9 cellular contexts compared by ENCODE assay signal in the genomic region with DNA sequence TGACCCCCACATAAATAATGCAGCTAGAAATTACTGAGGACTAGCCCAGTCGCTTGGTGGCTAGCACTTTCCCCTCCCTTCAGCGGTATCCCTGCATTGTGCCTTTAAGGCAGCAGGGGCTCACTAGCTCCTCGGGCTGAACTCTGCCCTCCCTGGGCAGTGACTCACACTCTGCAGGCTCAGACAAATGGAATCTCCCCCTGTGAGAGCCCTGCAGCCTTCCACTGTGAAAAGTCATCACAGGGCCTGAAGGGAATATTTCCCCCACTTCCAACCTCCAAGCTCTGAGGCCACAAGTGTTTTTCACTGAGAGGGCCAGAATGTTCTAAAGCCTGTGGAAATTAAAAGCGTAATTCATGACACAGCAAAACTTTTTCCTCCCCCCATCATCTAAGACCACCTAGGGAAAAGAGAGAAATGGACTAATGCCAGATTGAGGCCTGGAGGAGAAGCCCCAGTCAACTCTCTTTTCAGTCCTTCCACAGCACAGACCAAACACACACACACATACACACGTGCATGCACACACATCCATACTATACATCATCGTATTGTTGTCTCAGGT.
DNase-seq lines count a peak whose midpoint lies in the region; ATAC-seq and TF ChIP-seq lines count a peak whose summit lies in the region.
"Had no signal": no experiment of that assay in that cellular context is flagged by ENCODE, and none has a peak within 500 bp of the region (broad histone marks: within the 10 kb centered on the region; RNA-seq: fewer than 3 reads in every experiment).

No MANE protein-coding gene starts in this region.

- no peaks in the 10 kb centered on the region for H3K27me3 ChIP-seq in body of pancreas
- peaks cover 0 to 7% (median 0%) of the 10 kb centered on the region in 5 donors for H3K27me3 ChIP-seq in subcutaneous abdominal adipose tissue (ENCODE audit: control insufficient read depth in 5 of 5, insufficient read depth in 4 of 5, low read length in 5 of 5)
- H3K27me3 ChIP-seq in CD8-positive, alpha-beta T cell (ENCODE audit: insufficient read depth, low read length): no peaks in the 10 kb centered on the region

- POLR2A ChIA-PET in CD8-positive, alpha-beta T cell (lab: Charles Lee): no interaction called here

- peak in 3 of 7 experiments; percentile 18 to 35 (median 27) for TF ChIP-seq CTCF in body of pancreas (IDR thresholded peaks at IDR 0.05)
- no peak for TF ChIP-seq CTCF in CD8-positive, alpha-beta T cell (IDR thresholded peaks at IDR 0.05)

- peaks cover 4% of the 10 kb centered on the region for H3K27me3 Mint-ChIP-seq in CD8-positive, alpha-beta T cell (ENCODE audit: low read depth)

- CTCF ChIA-PET in CD8-positive, alpha-beta T cell (lab: Charles Lee): no interaction called here

- peaks cover 25% of the 10 kb centered on the region for H3K4me1 ChIP-seq in body of pancreas
- peaks cover 4 to 35% (median 23%) of the 10 kb centered on the region in 5 donors for H3K4me1 ChIP-seq in subcutaneous abdominal adipose tissue (ENCODE audit: control insufficient read depth in 5 of 5, insufficient read depth in 5 of 5, low read length in 5 of 5)
- no peaks in the 10 kb centered on the region for H3K4me1 ChIP-seq in CD8-positive, alpha-beta T cell (ENCODE audit: insufficient read depth, low read length)

- intact Hi-C loops in body of pancreas (cut with DNase I): no loop called here
- intact Hi-C loops in CD8-positive, alpha-beta T cell (cut with DNase I, micrococcal nuclease): no loop called here

- H3K36me3 Mint-ChIP-seq in CD8-positive, alpha-beta T cell: no peaks in the 10 kb centered on the region

- peak; percentile 78 for DNase-seq in HS-27A (ENCODE audit: low read depth)
- peak; percentile 56 to 81 (median 78) for DNase-seq in body of pancreas
- DNase-seq in iris pigment epithelial cell (ENCODE audit: low read depth): peak; percentile 99
- DNase-seq in CD8-positive, alpha-beta T cell: no peak
- no peak for DNase-seq in activated CD8-positive, alpha-beta memory T cell treated with anti-CD3 and anti-CD28 coated beads, Interleukin-2, amount 50 U/mL, for 48 hours
- no peak for DNase-seq in NCI-H510A treated with DMSO at 0.1 percent for 48 hours (lab: John Stamatoyannopoulos, UW)
- DNase-seq: NK-92 treated with Interleukin-12 subunit alpha and Interleukin-12 subunit beta, amount 100 ng/mL, for 24 hours had no signal

- no peaks in the 10 kb centered on the region for H3K4me1 Mint-ChIP-seq in CD8-positive, alpha-beta T cell (ENCODE audit: low read depth)

- no peaks in the 10 kb centered on the region for H3K36me3 ChIP-seq in body of pancreas (replicated peaks in 1 of 2; ENCODE audit: insufficient read depth in 1 of 2, low read depth in 2 of 2)
- H3K36me3 ChIP-seq in subcutaneous abdominal adipose tissue (ENCODE audit: control insufficient read depth in 5 of 5, insufficient read depth in 5 of 5, low read length in 5 of 5): no peaks in the 10 kb centered on the region
- H3K36me3 ChIP-seq in CD8-positive, alpha-beta T cell (ENCODE audit: insufficient read depth, low read length): no peaks in the 10 kb centered on the region

- H3K27ac Mint-ChIP-seq in CD8-positive, alpha-beta T cell: no peak overlapping the region

- no peaks in the 10 kb centered on the region for H3K9me3 ChIP-seq in body of pancreas
- H3K9me3 ChIP-seq in subcutaneous abdominal adipose tissue (ENCODE audit: control insufficient read depth in 5 of 5, low read length in 5 of 5): no peaks in the 10 kb centered on the region
- no peaks in the 10 kb centered on the region for H3K9me3 ChIP-seq in CD8-positive, alpha-beta T cell (ENCODE audit: low read length)

- H3K4me3 ChIP-seq in body of pancreas (no peak overlapping the region), subcutaneous abdominal adipose tissue (ENCODE audit: low read depth in 1 of 5, low read length in 5 of 5) (peak overlapping the region in 2 of 5 donors; percentile 13 to 33)
- H3K4me3 ChIP-seq in CD8-positive, alpha-beta T cell (ENCODE audit: low read depth, low read length): no peak overlapping the region

- H3K9ac ChIP-seq in subcutaneous abdominal adipose tissue (ENCODE audit: low read length in 5 of 5): no peak overlapping the region

- H3K27ac ChIP-seq in body of pancreas: peak overlapping the region in 2 of 4 donors; percentile 54 to 70
- peak overlapping the region; percentile 63 for H3K27ac ChIP-seq in subcutaneous abdominal adipose tissue (ENCODE audit: low read depth, low read length)
- no peak overlapping the region for H3K27ac ChIP-seq in CD8-positive, alpha-beta T cell (ENCODE audit: low read depth, low read length)

- ATAC-seq in body of pancreas (peak; percentile 87), GM18511 (IDR thresholded peaks at IDR 0.05; ENCODE audit: unreplicated experiment) (no peak)
- ATAC-seq in CD8-positive, alpha-beta T cell: no peak

- H3K9me3 Mint-ChIP-seq in CD8-positive, alpha-beta T cell: no peaks in the 10 kb centered on the region

- no peak for TF ChIP-seq POLR2A in body of pancreas (IDR thresholded peaks at IDR 0.05)

- 28 to 53% methylated on average over 6 of the region's 6 CpGs for WGBS in body of pancreas, 2 donors

- H3K4me3 Mint-ChIP-seq in CD8-positive, alpha-beta T cell: no peak overlapping the region

Comparison
In these comparisons a context has a peak if more than half of its experiments do, and no peak if none do; other contexts are left out.
1. DNase-seq: peak in HS-27A (single experiment), body of pancreas (4 of 4) and iris pigment epithelial cell (single experiment); none in CD8-positive, alpha-beta T cell (0 of 7), activated CD8-positive, alpha-beta memory T cell treated with anti-CD3 and anti-CD28 coated beads, Interleukin-2, amount 50 U/mL, for 48 hours (single experiment) and NCI-H510A treated with DMSO at 0.1 percent for 48 hours (single experiment).